8 cellular contexts compared by ENCODE assay signal in the genomic region with DNA sequence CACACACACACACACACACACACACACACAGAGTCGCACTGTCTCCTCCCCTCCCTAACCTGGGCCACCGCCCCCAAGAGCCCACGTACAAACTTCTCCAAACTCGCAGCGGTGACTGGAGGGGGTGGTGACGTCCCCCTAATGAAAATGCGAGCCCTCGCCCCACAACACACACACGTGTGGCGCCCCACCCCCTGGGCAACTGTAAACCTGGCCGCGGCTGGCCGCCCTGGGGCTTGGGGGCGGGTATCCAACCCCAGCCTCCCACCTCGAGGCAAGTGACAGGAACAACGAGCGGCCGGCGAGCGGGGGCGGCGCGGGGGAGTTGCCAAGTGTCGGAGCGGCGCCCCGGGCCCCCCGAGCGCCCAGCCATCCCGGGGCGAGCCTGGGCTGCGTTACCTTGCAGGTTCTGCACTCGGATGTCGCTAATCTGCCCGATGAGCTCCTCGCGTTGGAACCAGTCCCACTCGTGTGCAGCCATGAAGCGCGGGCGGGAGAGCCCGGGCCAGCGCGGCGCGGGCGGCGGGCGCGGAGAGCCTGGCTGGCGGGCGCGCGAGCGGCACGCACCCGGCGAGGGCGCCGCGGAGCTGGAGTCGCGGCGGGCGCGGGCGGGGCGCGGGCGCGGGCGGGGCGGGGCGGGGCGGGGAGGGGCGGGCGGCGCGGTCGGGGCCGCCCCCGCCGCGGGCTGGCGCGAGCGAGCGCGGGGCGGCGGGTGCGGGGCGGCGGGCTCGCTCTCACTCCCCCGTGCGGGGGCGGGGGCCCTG. TPM values are rescaled to one million over a fixed set of nuclear protein-coding genes. Genes with fewer than 3 reads are reported as not detected.
A peak's percentile ranks its signal among the peaks of the same experiment; 100 is the strongest.
DNase-seq lines count a peak whose midpoint lies in the region; ATAC-seq and TF ChIP-seq lines count a peak whose summit lies in the region.

A gene with protein sequence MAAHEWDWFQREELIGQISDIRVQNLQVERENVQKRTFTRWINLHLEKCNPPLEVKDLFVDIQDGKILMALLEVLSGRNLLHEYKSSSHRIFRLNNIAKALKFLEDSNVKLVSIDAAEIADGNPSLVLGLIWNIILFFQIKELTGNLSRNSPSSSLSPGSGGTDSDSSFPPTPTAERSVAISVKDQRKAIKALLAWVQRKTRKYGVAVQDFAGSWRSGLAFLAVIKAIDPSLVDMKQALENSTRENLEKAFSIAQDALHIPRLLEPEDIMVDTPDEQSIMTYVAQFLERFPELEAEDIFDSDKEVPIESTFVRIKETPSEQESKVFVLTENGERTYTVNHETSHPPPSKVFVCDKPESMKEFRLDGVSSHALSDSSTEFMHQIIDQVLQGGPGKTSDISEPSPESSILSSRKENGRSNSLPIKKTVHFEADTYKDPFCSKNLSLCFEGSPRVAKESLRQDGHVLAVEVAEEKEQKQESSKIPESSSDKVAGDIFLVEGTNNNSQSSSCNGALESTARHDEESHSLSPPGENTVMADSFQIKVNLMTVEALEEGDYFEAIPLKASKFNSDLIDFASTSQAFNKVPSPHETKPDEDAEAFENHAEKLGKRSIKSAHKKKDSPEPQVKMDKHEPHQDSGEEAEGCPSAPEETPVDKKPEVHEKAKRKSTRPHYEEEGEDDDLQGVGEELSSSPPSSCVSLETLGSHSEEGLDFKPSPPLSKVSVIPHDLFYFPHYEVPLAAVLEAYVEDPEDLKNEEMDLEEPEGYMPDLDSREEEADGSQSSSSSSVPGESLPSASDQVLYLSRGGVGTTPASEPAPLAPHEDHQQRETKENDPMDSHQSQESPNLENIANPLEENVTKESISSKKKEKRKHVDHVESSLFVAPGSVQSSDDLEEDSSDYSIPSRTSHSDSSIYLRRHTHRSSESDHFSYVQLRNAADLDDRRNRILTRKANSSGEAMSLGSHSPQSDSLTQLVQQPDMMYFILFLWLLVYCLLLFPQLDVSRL (minus strand): TSS at position 597 of the 764 bp plus-strand sequence. CDS start 116 bp downstream, at position 481.

- H3K27me3 ChIP-seq in left lung = peaks cover 0 to 34% of the 10 kb centered on the region in 2 donors

- ATAC-seq in left lung (peak; percentile 77), HG03565 (IDR thresholded peaks at IDR 0.05; ENCODE audit: unreplicated experiment) (no peak)

- no peak for TF ChIP-seq CTCF in left lung (IDR thresholded peaks at IDR 0.05)

- DNase-seq in NCI-H524 (lab: John Stamatoyannopoulos, UW) (peak; percentile 34 to 65), NCI-H524 treated with DMSO at 0.1 percent for 48 hours (lab: John Stamatoyannopoulos, UW) (no peak), HK-2 (ENCODE audit: unreplicated experiment) (peak; percentile 35), T-helper 2 cell (peak in 4 of 5 experiments; percentile 6 to 52 (median 9)), cerebellum (ENCODE audit: low spot score) (peak; percentile 51), left lung (peak in 1 of 2 donors; percentile 85)
- peak; percentile 7 for DNase-seq in stimulated activated CD8-positive, alpha-beta memory T cell treated with anti-CD3 and anti-CD28 coated beads, Interleukin-4, amount 100 ng/mL, for 24 hours (ENCODE audit: low read depth)

- peak within 1 kb of the TSS in 1 of 2 donors; percentile 55 for H3K27ac ChIP-seq in left lung

- H3K4me3 ChIP-seq in left lung = peak within 1 kb of the TSS; percentile 74 to 75

- no peaks in the 10 kb centered on the region for H3K36me3 ChIP-seq in left lung

- peaks cover 0 to 35% of the 10 kb centered on the region in 2 donors for H3K4me1 ChIP-seq in left lung

- no peaks in the 10 kb centered on the region for H3K9me3 ChIP-seq in left lung

- intact Hi-C loops in left lung (cut with DNase I) = no loop called here

RNA-seq across cellular contexts. Expression of the gene that starts here (rescaled TPM):
- 7.1 TPM for total RNA-seq in cerebellum
- total RNA-seq in left lung = 10 to 100 TPM; 20.1 to 30.0 TPM
